ENCODE assay signal across 20 cellular contexts in the genomic region with DNA sequence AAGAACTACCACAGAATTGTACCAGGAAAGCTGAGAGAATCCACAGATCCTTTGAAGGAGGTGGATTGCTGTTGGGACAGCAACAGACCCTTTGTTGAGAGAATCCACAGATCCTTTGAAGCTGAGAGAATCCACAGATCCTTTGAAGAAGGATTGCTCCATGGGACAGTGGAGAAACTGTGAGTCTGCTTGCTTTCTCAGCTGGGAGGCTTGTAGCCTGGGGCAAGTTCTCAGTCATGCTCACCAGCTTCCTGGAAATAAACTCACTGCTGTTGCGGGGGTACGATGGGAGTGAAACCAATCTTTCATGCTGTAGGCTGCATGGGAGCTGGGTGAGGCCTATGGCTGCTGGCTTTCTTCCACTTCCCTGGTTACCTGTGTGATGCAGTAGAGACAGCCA.
A peak's percentile ranks its signal among the peaks of the same experiment; 100 is the strongest.
DNase-seq lines count a peak whose midpoint lies in the region; ATAC-seq, FAIRE-seq and TF ChIP-seq lines count a peak whose summit lies in the region.
"Had no signal": no experiment of that assay in that cellular context is flagged by ENCODE, and none has a peak within 500 bp of the region (broad histone marks: within the 10 kb centered on the region; RNA-seq: fewer than 3 reads in every experiment).

No MANE protein-coding gene starts in this region.

- H3K27me3 ChIP-seq in bronchial epithelial cell (ENCODE audit: control insufficient read depth, insufficient read depth, low read length): no peaks in the 10 kb centered on the region
- H3K27me3 ChIP-seq in mesendoderm (ENCODE audit: insufficient read depth, low read length, poor library complexity): no peaks in the 10 kb centered on the region
- H3K27me3 ChIP-seq: MG63, SJSA1 had no signal

- no peak overlapping the region for H4K8ac ChIP-seq in mesendoderm (ENCODE audit: low read depth, low read length)

- no peaks in the 10 kb centered on the region for H3K79me1 ChIP-seq in mesendoderm (ENCODE audit: low read length)

- no peak overlapping the region for H2BK5ac ChIP-seq in mesendoderm (ENCODE audit: low read length)

- H3K9ac ChIP-seq in mesendoderm (ENCODE audit: low read length): no peak overlapping the region

- ATAC-seq in HG02571 (IDR thresholded peaks at IDR 0.05; ENCODE audit: unreplicated experiment): no peak
- ATAC-seq: K562 had no signal

- DNase-seq in EL (peak; percentile 4), M059J (ENCODE audit: low read depth) (peak; percentile 8), bronchial epithelial cell (ENCODE audit: low read depth) (peak; percentile 8), mesendoderm (peak; percentile 15), glomerular visceral epithelial cell (ENCODE audit: extremely low spot score) (no peak), CD1c-positive myeloid dendritic cell (ENCODE audit: extremely low spot score) (no peak)
- DNase-seq: CD4-positive, CD25-positive, alpha-beta regulatory T cell; GF-D8; Kasumi-1; MG63; NCI-H2029; NCI-H446; NCI-H524 treated with DMSO at 0.1 percent for 48 hours; NCI-H774; Right ventricle myocardium superior had no signal

- H3K79me2 ChIP-seq in mesendoderm (ENCODE audit: control insufficient read depth, insufficient read depth, low read length): no peaks in the 10 kb centered on the region

- no CpG with 5 or more reads among the region's 2 CpGs for WGBS in mesendoderm (ENCODE audit: extremely low coverage, insufficient coverage, low lambda C conversion rate)

- H3K36me3 ChIP-seq in bronchial epithelial cell (ENCODE audit: control insufficient read depth, insufficient read depth, low read length) (no peaks in the 10 kb centered on the region), mesendoderm (ENCODE audit: control insufficient read depth, insufficient read depth, low read length) (no peaks in the 10 kb centered on the region)
- H3K36me3 ChIP-seq: MG63, SJSA1 had no signal

- H3K4me3 ChIP-seq in bronchial epithelial cell (ENCODE audit: low read depth, low read length): no peak overlapping the region
- H3K4me3 ChIP-seq in mesendoderm (ENCODE audit: low read length): no peak overlapping the region
- H3K4me3 ChIP-seq: K562, MG63, SJSA1 had no signal

- TF ChIP-seq CTCF in bronchial epithelial cell (IDR thresholded peaks at IDR 0.05; ENCODE audit: insufficient read depth, low read length, severe bottlenecking): no peak

- H2BK120ac ChIP-seq in mesendoderm (ENCODE audit: low read depth, low read length): no peak overlapping the region

- no peak for FAIRE-seq in bronchial epithelial cell (lab: Jason Lieb, UNC)
- FAIRE-seq: GM12891, HTR-8/SVneo, K562 had no signal

- no peak overlapping the region for H3K56ac ChIP-seq in mesendoderm (ENCODE audit: low read length)

- H3K4me2 ChIP-seq in mesendoderm (ENCODE audit: low read length): no peak overlapping the region

- H4K5ac ChIP-seq in mesendoderm (ENCODE audit: low read length): no peak overlapping the region

- H3K4me1 ChIP-seq in mesendoderm (ENCODE audit: control insufficient read depth, low read depth, low read length): no peaks in the 10 kb centered on the region
- H3K4me1 ChIP-seq: SJSA1 had no signal

- H3K18ac ChIP-seq in mesendoderm (ENCODE audit: low read length): no peak overlapping the region

- H3K27ac ChIP-seq in mesendoderm (ENCODE audit: low read depth, low read length): no peak overlapping the region
- H3K27ac ChIP-seq: SJSA1 had no signal

- H3K23ac ChIP-seq in mesendoderm (ENCODE audit: low read length): no peak overlapping the region

- no peak overlapping the region for H2AK5ac ChIP-seq in mesendoderm (ENCODE audit: low read length)

- H3K4ac ChIP-seq in mesendoderm (ENCODE audit: low read depth, low read length): no peak overlapping the region

- no peak overlapping the region for H2BK15ac ChIP-seq in mesendoderm (replicated peaks; ENCODE audit: low read depth)

Comparison
In these comparisons a context has a peak if more than half of its experiments do, and no peak if none do; other contexts are left out.
1. DNase-seq: peak in EL (single experiment), M059J (single experiment), bronchial epithelial cell (single experiment) and mesendoderm (single experiment); none in glomerular visceral epithelial cell (single experiment) and CD1c-positive myeloid dendritic cell (single experiment).